10 cellular contexts compared by ENCODE assay signal in genomic region chr14:38197001-38197760, GRCh38. TPM values are rescaled to one million over a fixed set of nuclear protein-coding genes. Genes with fewer than 3 reads are reported as not detected.
DNase-seq lines count a peak whose midpoint lies in the region; ATAC-seq, FAIRE-seq and TF ChIP-seq lines count a peak whose summit lies in the region.
"Had no signal": no experiment of that assay in that cellular context is flagged by ENCODE, and none has a peak within 500 bp of the region (broad histone marks: within the 10 kb centered on the region; RNA-seq: fewer than 3 reads in every experiment).

No MANE protein-coding gene starts in this region.

- no peak overlapping the region for H3K27ac Mint-ChIP-seq in neural progenitor cell
- H3K27ac Mint-ChIP-seq: activated naive CD4-positive, alpha-beta T cell treated with anti-CD3 and anti-CD28 coated beads, Interleukin-2, amount 50 U/mL, for 24 hours had no signal

- no peak for DNase-seq in D721Med (ENCODE audit: insufficient read length, low spot score)
- peak; percentile 90 for DNase-seq in Karpas-422
- DNase-seq in dorsolateral prefrontal cortex = no peak
- no peak for DNase-seq in neural progenitor cell (ENCODE audit: low spot score)
- no peak for DNase-seq in foreskin melanocyte
- no peak for DNase-seq in C1 segment of cervical spinal cord (lab: John Stamatoyannopoulos, UW)

- no peaks in the 10 kb centered on the region for H3F3A ChIP-seq in neural progenitor cell (ENCODE audit: low read depth)

- H3K4me1 ChIP-seq in Karpas-422 (ENCODE audit: low read length) (peaks cover 45% of the 10 kb centered on the region), neural progenitor cell (peaks cover 3% of the 10 kb centered on the region)

- H4K20me1 ChIP-seq in Karpas-422 (ENCODE audit: insufficient read depth, low read depth, low read length) (no peaks in the 10 kb centered on the region), neural progenitor cell (ENCODE audit: low read depth) (no peaks in the 10 kb centered on the region)

- H3K4me1 Mint-ChIP-seq in neural progenitor cell = no peaks in the 10 kb centered on the region

- H3K9ac ChIP-seq in Karpas-422 (ENCODE audit: low read length) = peak overlapping the region; percentile 53
- no peak overlapping the region for H3K9ac ChIP-seq in neural progenitor cell

- intact Hi-C loops in dorsolateral prefrontal cortex (cut with DNase I) = no loop called here

- peak; percentile 26 for TF ChIP-seq CTCF in D721Med (IDR thresholded peaks at IDR 0.05; ENCODE audit: insufficient read depth, missing control alignments)
- TF ChIP-seq CTCF in dorsolateral prefrontal cortex (IDR thresholded peaks at IDR 0.05 in 54 of 56, conservative IDR thresholded peaks at IDR 0.05 in 2 of 56; ENCODE audit: low read depth in 1 of 56, partially characterized antibody in 56 of 56) = peak; percentile 46 to 81 (median 67)
- peak; percentile 75 for TF ChIP-seq CTCF in neural progenitor cell (IDR thresholded peaks at IDR 0.05)

- H3K4me3 Mint-ChIP-seq in neural progenitor cell = peak overlapping the region; percentile 53
- H3K4me3 Mint-ChIP-seq: activated naive CD4-positive, alpha-beta T cell treated with anti-CD3 and anti-CD28 coated beads, Interleukin-2, amount 50 U/mL, for 24 hours had no signal

- H3K36me3 Mint-ChIP-seq in neural progenitor cell = no peaks in the 10 kb centered on the region
- H3K36me3 Mint-ChIP-seq: activated naive CD4-positive, alpha-beta T cell treated with anti-CD3 and anti-CD28 coated beads, Interleukin-2, amount 50 U/mL, for 24 hours had no signal

- H3K79me2 ChIP-seq in Karpas-422 (ENCODE audit: low read length) (no peaks in the 10 kb centered on the region), neural progenitor cell (ENCODE audit: low read depth) (no peaks in the 10 kb centered on the region)

- no peak for FAIRE-seq in D721Med (lab: Jason Lieb, UNC)

- H3K9me3 ChIP-seq in Karpas-422 (ENCODE audit: low read length) (no peaks in the 10 kb centered on the region), neural progenitor cell (ENCODE audit: low read depth) (no peaks in the 10 kb centered on the region)

- H3K27me3 Mint-ChIP-seq in neural progenitor cell (ENCODE audit: insufficient read depth, low read depth) = peaks cover 5% of the 10 kb centered on the region
- H3K27me3 Mint-ChIP-seq: activated naive CD4-positive, alpha-beta T cell treated with anti-CD3 and anti-CD28 coated beads, Interleukin-2, amount 50 U/mL, for 24 hours had no signal

- H2AFZ ChIP-seq in Karpas-422 (ENCODE audit: low read length) (peak overlapping the region; percentile 57), neural progenitor cell (replicated peaks) (no peak overlapping the region)

- H3K27ac ChIP-seq in Karpas-422 (ENCODE audit: low read length) = peak overlapping the region; percentile 90
- no peak overlapping the region for H3K27ac ChIP-seq in dorsolateral prefrontal cortex
- no peak overlapping the region for H3K27ac ChIP-seq in neural progenitor cell

- H3K27me3 ChIP-seq in Karpas-422 (ENCODE audit: low read length) (no peaks in the 10 kb centered on the region), dorsolateral prefrontal cortex (no peaks in the 10 kb centered on the region), neural progenitor cell (peaks cover 21% of the 10 kb centered on the region)

- H3K4me2 ChIP-seq in Karpas-422 (ENCODE audit: low read depth, low read length, poor library complexity, severe bottlenecking) = peak overlapping the region; percentile 52
- no peak overlapping the region for H3K4me2 ChIP-seq in neural progenitor cell

- H3K9me3 Mint-ChIP-seq in neural progenitor cell = no peaks in the 10 kb centered on the region
- H3K9me3 Mint-ChIP-seq: activated naive CD4-positive, alpha-beta T cell treated with anti-CD3 and anti-CD28 coated beads, Interleukin-2, amount 50 U/mL, for 24 hours had no signal

- H3K9me2 ChIP-seq in Karpas-422 (replicated peaks; ENCODE audit: insufficient read depth, low read length) = no peaks in the 10 kb centered on the region

- H3K4me3 ChIP-seq in Karpas-422 (ENCODE audit: low read length) (no peak overlapping the region), dorsolateral prefrontal cortex (no peak overlapping the region), neural progenitor cell (no peak overlapping the region)

- ATAC-seq in GM19023 (IDR thresholded peaks at IDR 0.05; ENCODE audit: unreplicated experiment) (no peak), GM21717 (IDR thresholded peaks at IDR 0.05; ENCODE audit: unreplicated experiment) (no peak)

- H3K36me3 ChIP-seq in Karpas-422 (ENCODE audit: insufficient read depth, low read length) (no peaks in the 10 kb centered on the region), neural progenitor cell (no peaks in the 10 kb centered on the region)

RNA-seq across cellular contexts. Expression of gene SSTR1, which starts 10.5 kb away (rescaled TPM):
- not detected in 2 replicates for total RNA-seq in Karpas-422 (2014; rRNA removed; shearing (Covaris generic); ENCODE audit: low replicate concordance)
- total RNA-seq in dorsolateral prefrontal cortex (10 to 100 TPM in 93 of 120 experiments, 1 to 10 TPM in 27; 3.2 to 29.4 (median 13.0) TPM), neural progenitor cell (ENCODE audit: low replicate concordance) (not detected in 2 replicates)

RNA-seq across cellular contexts. Expression of gene CLEC14A, which starts 58.7 kb away (rescaled TPM):
- total RNA-seq in Karpas-422 (2014; rRNA removed; shearing (Covaris generic); ENCODE audit: low replicate concordance) = not detected in 2 replicates
- total RNA-seq in dorsolateral prefrontal cortex (10 to 100 TPM in 38 of 120 experiments, 1 to 10 TPM in 82; 4.6 to 20.8 (median 8.9) TPM), neural progenitor cell (ENCODE audit: low replicate concordance) (not detected in 2 replicates)
- total RNA-seq: RPMI7951 had no signal
